ENCODE assay signal across 14 cellular contexts in the genomic region with DNA sequence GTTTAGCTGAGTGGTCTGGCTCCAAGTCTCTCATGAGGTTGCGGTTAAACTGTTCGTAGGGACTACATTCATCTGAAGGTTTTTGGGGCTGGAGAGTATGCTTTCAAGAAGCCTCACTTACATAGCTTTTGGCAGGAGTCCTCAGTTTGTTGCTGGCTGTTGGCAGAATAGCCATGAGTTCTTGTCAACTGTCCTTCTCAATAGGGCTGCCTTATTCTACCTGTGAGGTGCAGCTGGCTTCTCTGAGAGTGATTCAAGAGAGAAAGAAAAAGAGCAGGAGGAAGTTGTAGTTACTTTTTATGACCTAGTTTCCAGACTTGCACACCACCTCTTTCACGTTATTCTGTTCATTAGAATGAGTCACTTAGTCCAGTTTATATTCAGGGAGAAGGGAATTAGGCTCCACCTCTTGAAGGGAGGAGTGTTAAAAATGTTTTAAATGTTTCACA. TPM values are rescaled to one million over a fixed set of nuclear protein-coding genes. Genes with fewer than 3 reads are reported as not detected.
DNase-seq lines count a peak whose midpoint lies in the region; ATAC-seq, FAIRE-seq and TF ChIP-seq lines count a peak whose summit lies in the region.
"Had no signal": no experiment of that assay in that cellular context is flagged by ENCODE, and none has a peak within 500 bp of the region (broad histone marks: within the 10 kb centered on the region; RNA-seq: fewer than 3 reads in every experiment).

No MANE protein-coding gene starts in this region.

- TF ChIP-seq POLR2A in endothelial cell of umbilical vein (IDR thresholded peaks at IDR 0.05; ENCODE audit: low read depth, low read length), result no peak

- CTCF ChIA-PET in endothelial cell of umbilical vein (lab: Charles Lee), result interaction anchor here (1.4 kb wide), 1 partner anchor 210 kb away, joined by 3 read pairs; no protein-coding TSS in a partner anchor

- H3K4me1 ChIP-seq in endothelial cell of umbilical vein (ENCODE audit: control insufficient read depth, extremely low read depth, insufficient read depth, low read length), result no peaks in the 10 kb centered on the region
- H3K4me1 ChIP-seq in osteoblast (ENCODE audit: insufficient read depth, low read length), result peaks cover 14% of the 10 kb centered on the region
- H3K4me1 ChIP-seq: thyroid gland had no signal

- H3K79me2 ChIP-seq in endothelial cell of umbilical vein (ENCODE audit: control insufficient read depth, insufficient read depth, low read length) (no peaks in the 10 kb centered on the region), osteoblast (ENCODE audit: insufficient read depth, low read length) (peaks cover 3% of the 10 kb centered on the region)

- peaks cover 0 to 4% of the 10 kb centered on the region in 2 experiments for H3K36me3 ChIP-seq in endothelial cell of umbilical vein (ENCODE audit: control insufficient read depth in 2 of 2, extremely low read depth in 1 of 2, insufficient read depth in 2 of 2, low read length in 2 of 2)
- H3K36me3 ChIP-seq in osteoblast (ENCODE audit: insufficient read depth, low read length), result peaks cover 20% of the 10 kb centered on the region

- intact Hi-C loops in endothelial cell of umbilical vein (cut with micrococcal nuclease), result no loop called here

- TF ChIP-seq CTCF in endothelial cell of umbilical vein (IDR thresholded peaks at IDR 0.05; ENCODE audit: extremely low read depth in 1 of 2, insufficient read depth in 1 of 2, low read depth in 1 of 2, low read length in 2 of 2) (no peak), osteoblast (IDR thresholded peaks at IDR 0.05; ENCODE audit: extremely low read depth, low read depth, low read length) (no peak)

- no peaks in the 10 kb centered on the region for H4K20me1 ChIP-seq in endothelial cell of umbilical vein (replicated peaks; ENCODE audit: control insufficient read depth, extremely low read depth, insufficient read depth, low read length)
- H4K20me1 ChIP-seq in osteoblast (ENCODE audit: insufficient read depth, low read length), result no peaks in the 10 kb centered on the region

- H2AFZ ChIP-seq in endothelial cell of umbilical vein (ENCODE audit: low read depth, low read length) (no peak overlapping the region), osteoblast (ENCODE audit: low read length) (peak overlapping the region; percentile 60)

- dilution Hi-C loops in endothelial cell of umbilical vein (cut with MboI; ENCODE audit: extremely low pct_ligation_motif_present, low sequenced_read_pairs), result no loop called here

- H3K27me3 ChIP-seq in endothelial cell of umbilical vein (ENCODE audit: control insufficient read depth in 2 of 2, insufficient read depth in 2 of 2, low read length in 2 of 2) (no peaks in the 10 kb centered on the region), osteoblast (ENCODE audit: insufficient read depth, low read length) (no peaks in the 10 kb centered on the region)
- H3K27me3 ChIP-seq: thyroid gland had no signal

- ATAC-seq in GM18907 (IDR thresholded peaks at IDR 0.05; ENCODE audit: unreplicated experiment), result peak; percentile 52
- ATAC-seq in GM21825 (IDR thresholded peaks at IDR 0.05; ENCODE audit: unreplicated experiment), result no peak
- no peak for ATAC-seq in GM18861 (IDR thresholded peaks at IDR 0.05; ENCODE audit: unreplicated experiment)
- ATAC-seq: naive thymus-derived CD4-positive, alpha-beta T cell had no signal

- FAIRE-seq in endothelial cell of umbilical vein (lab: Jason Lieb, UNC), result no peak

- H3K9me1 ChIP-seq in endothelial cell of umbilical vein (replicated peaks; ENCODE audit: control insufficient read depth, extremely low read depth, insufficient read depth, low read length), result peaks cover 2% of the 10 kb centered on the region

- H3K27ac ChIP-seq in endothelial cell of umbilical vein (ENCODE audit: insufficient read depth, low read depth, low read length) (no peak overlapping the region), osteoblast (ENCODE audit: low read depth, low read length) (peak overlapping the region; percentile 79)
- H3K27ac ChIP-seq: thyroid gland, WERI-Rb-1 had no signal

- POLR2A ChIA-PET in endothelial cell of umbilical vein (lab: Charles Lee), result no interaction called here

- BruUV-seq in endothelial cell of umbilical vein (replicated peaks; lab: Mats Ljungman, UMichigan), result no TSS peak

- DNase-seq in MV-4-11 (lab: John Stamatoyannopoulos, UW) (peak; percentile 29), endothelial cell of umbilical vein (ENCODE audit: low read depth, low spot score) (peak; percentile 21), osteoblast (ENCODE audit: insufficient read length, low spot score, missing footprints) (no peak)
- DNase-seq in activated CD4-positive, alpha-beta T cell treated with anti-CD3 and anti-CD28 coated beads for 48 hours, result no peak
- no peak for DNase-seq in activated CD8-positive, alpha-beta memory T cell treated with anti-CD3 and anti-CD28 coated beads, Interleukin-2, amount 50 U/mL, for 48 hours
- DNase-seq: activated naive CD8-positive, alpha-beta T cell treated with anti-CD3 and anti-CD28 coated beads, Interleukin-2, amount 10 ng/mL, durations not matched to agents 7 days and 5 days; GDM1; head of caudate nucleus; naive thymus-derived CD4-positive, alpha-beta T cell; thyroid gland; WERI-Rb-1 had no signal

- H3K4me2 ChIP-seq in endothelial cell of umbilical vein (ENCODE audit: insufficient read depth, low read length) (no peak overlapping the region), osteoblast (ENCODE audit: insufficient read depth, low read length) (peak overlapping the region; percentile 66)

- H3K4me3 ChIP-seq in endothelial cell of umbilical vein (replicated peaks in 1 of 3; ENCODE audit: insufficient read depth in 1 of 3, low read depth in 1 of 3, low read length in 3 of 3), result no peak overlapping the region
- H3K4me3 ChIP-seq in osteoblast (ENCODE audit: insufficient read depth, low read length), result peak overlapping the region; percentile 37
- H3K4me3 ChIP-seq: thyroid gland had no signal

- H3K9ac ChIP-seq in endothelial cell of umbilical vein (replicated peaks; ENCODE audit: extremely low read depth, insufficient read depth, low read length), result no peak overlapping the region

- no peaks in the 10 kb centered on the region for H3K9me3 ChIP-seq in endothelial cell of umbilical vein (replicated peaks; ENCODE audit: control insufficient read depth, insufficient read depth, low read length)
- no peaks in the 10 kb centered on the region for H3K9me3 ChIP-seq in osteoblast (ENCODE audit: low read depth, low read length)
- H3K9me3 ChIP-seq: thyroid gland had no signal

TF ChIP-seq in endothelial cell of umbilical vein, 7 proteins besides CTCF, POLR2A, EP300 and RAD21:
- TF ChIP-seq, protein P1, sequence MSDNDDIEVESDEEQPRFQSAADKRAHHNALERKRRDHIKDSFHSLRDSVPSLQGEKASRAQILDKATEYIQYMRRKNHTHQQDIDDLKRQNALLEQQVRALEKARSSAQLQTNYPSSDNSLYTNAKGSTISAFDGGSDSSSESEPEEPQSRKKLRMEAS (IDR thresholded peaks at IDR 0.05; ENCODE audit: insufficient read depth, insufficient read length), result no peak
- TF ChIP-seq FOS (IDR thresholded peaks at IDR 0.05; ENCODE audit: borderline replicate concordance, insufficient read depth, low read length), result peak; percentile 6

RNA-seq across cellular contexts. Expression of a gene that starts 33.2 kb away (rescaled TPM):
- total RNA-seq in endothelial cell of umbilical vein, result 33.2 and 40.7 TPM in 2 replicates
- polyA plus RNA-seq in endothelial cell of umbilical vein, result 5.5 and 7.6 TPM in 2 replicates
- polyA plus RNA-seq in endothelial cell of umbilical vein (2011; cell fraction: cytosol; rRNA removed), result 4.7 and 5.6 TPM in 2 replicates
- 45.5 and 52.7 TPM in 2 replicates for polyA plus RNA-seq in endothelial cell of umbilical vein (2011; cell fraction: nucleus; rRNA removed)
- 15.0 and 17.2 TPM in 2 replicates for polyA plus RNA-seq in endothelial cell of umbilical vein (2012)
- polyA minus RNA-seq in endothelial cell of umbilical vein, result 30.0 and 40.8 TPM in 2 replicates
- polyA minus RNA-seq in endothelial cell of umbilical vein (2011; cell fraction: cytosol; rRNA and poly(A)+ RNA removed), result 6.1 TPM
- 73.1 and 87.2 TPM in 2 replicates for polyA minus RNA-seq in endothelial cell of umbilical vein (2011; cell fraction: nucleus; rRNA and poly(A)+ RNA removed)
- total RNA-seq in osteoblast, result 26.8 and 32.6 TPM in 2 replicates

RNA-seq across cellular contexts. Expression of a gene that starts 58.5 kb away (rescaled TPM):
- 23.0 and 27.5 TPM in 2 replicates for total RNA-seq in endothelial cell of umbilical vein
- 4.4 and 6.9 TPM in 2 replicates for polyA plus RNA-seq in endothelial cell of umbilical vein
- polyA plus RNA-seq in endothelial cell of umbilical vein (2011; cell fraction: cytosol; rRNA removed), result 7.9 and 11.1 TPM in 2 replicates
- polyA plus RNA-seq in endothelial cell of umbilical vein (2011; cell fraction: nucleus; rRNA removed), result 15.5 and 16.4 TPM in 2 replicates
- 10.3 and 11.5 TPM in 2 replicates for polyA plus RNA-seq in endothelial cell of umbilical vein (2012)
- 30.2 and 52.3 TPM in 2 replicates for polyA minus RNA-seq in endothelial cell of umbilical vein
- 0.10 TPM for polyA minus RNA-seq in endothelial cell of umbilical vein (2011; cell fraction: cytosol; rRNA and poly(A)+ RNA removed)
- 27.6 and 31.4 TPM in 2 replicates for polyA minus RNA-seq in endothelial cell of umbilical vein (2011; cell fraction: nucleus; rRNA and poly(A)+ RNA removed)
- 40.1 and 45.6 TPM in 2 replicates for total RNA-seq in osteoblast

Comparison
In these comparisons a context has a peak if more than half of its experiments do, and no peak if none do; other contexts are left out.
1. DNase-seq: peak in MV-4-11 (single experiment) and endothelial cell of umbilical vein (single experiment); none in osteoblast (single experiment), activated CD4-positive, alpha-beta T cell treated with anti-CD3 and anti-CD28 coated beads for 48 hours (single experiment) and activated CD8-positive, alpha-beta memory T cell treated with anti-CD3 and anti-CD28 coated beads, Interleukin-2, amount 50 U/mL, for 48 hours (single experiment).